In the genomic region with DNA sequence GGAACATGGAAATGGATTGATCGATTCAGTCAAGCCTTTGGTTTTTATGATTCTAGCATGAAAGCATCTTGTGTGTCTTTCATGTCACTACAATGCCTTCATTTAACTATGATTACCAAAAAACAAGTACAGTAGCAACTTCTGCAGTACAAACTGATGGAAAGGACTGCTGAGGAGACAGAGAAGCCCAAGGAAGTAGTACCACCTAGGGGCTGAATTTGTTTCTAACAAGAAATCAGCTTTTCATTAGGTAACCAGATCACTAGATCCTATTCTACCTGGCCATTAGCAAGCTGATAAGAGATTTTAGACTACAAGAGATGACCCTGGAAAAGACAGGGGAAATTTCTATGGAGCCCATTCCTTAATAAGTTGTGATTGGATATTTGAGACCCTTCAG, we compare ENCODE assay signal across 9 cellular contexts.
DNase-seq lines count a peak whose midpoint lies in the region; ATAC-seq and TF ChIP-seq lines count a peak whose summit lies in the region.
"Had no signal": no experiment of that assay in that cellular context is flagged by ENCODE, and none has a peak within 500 bp of the region (broad histone marks: within the 10 kb centered on the region; RNA-seq: fewer than 3 reads in every experiment).

No MANE protein-coding gene starts in this region.

- H3K4me2 ChIP-seq in DND-41 (ENCODE audit: insufficient read depth, low read length): no peak overlapping the region

- no peak for TF ChIP-seq POLR2A in GM18505 (IDR thresholded peaks at IDR 0.05; ENCODE audit: borderline replicate concordance, extremely low read depth, insufficient read depth, insufficient read length)

- H3K4me1 Mint-ChIP-seq in nephron: peaks cover 23% of the 10 kb centered on the region

- H3K9me3 Mint-ChIP-seq in nephron: no peaks in the 10 kb centered on the region

- no peak overlapping the region for H3K27ac Mint-ChIP-seq in nephron

- no peak overlapping the region for H3K4me3 ChIP-seq in DND-41 (ENCODE audit: low read depth in 1 of 2, low read length in 2 of 2)
- no peak overlapping the region for H3K4me3 ChIP-seq in brain microvascular endothelial cell (ENCODE audit: low read depth, low read length)

- H3K36me3 Mint-ChIP-seq in nephron (ENCODE audit: low read depth): no peaks in the 10 kb centered on the region

- no peak for DNase-seq in DND-41
- DNase-seq in brain microvascular endothelial cell: no peak
- no peak for DNase-seq in D341Med (ENCODE audit: low spot score)
- DNase-seq in activated CD4-positive, alpha-beta T cell treated with anti-CD3 and anti-CD28 coated beads, Interleukin-2, amount 50 U/mL, for 48 hours: no peak
- no peak for DNase-seq in stimulated activated CD4-positive, alpha-beta T cell treated with anti-CD3 and anti-CD28 coated beads, Interleukin-4, amount 100 ng/mL, for 4 hours
- DNase-seq: activated CD8-positive, alpha-beta memory T cell treated with anti-CD3 and anti-CD28 coated beads, Interleukin-2, amount 50 U/mL, for 48 hours had no signal

- no peak for TF ChIP-seq EP300 in Ishikawa (IDR thresholded peaks at IDR 0.05; ENCODE audit: borderline replicate concordance)

- peak; percentile 88 for TF ChIP-seq RAD21 in Ishikawa (IDR thresholded peaks at IDR 0.05; ENCODE audit: low read depth)

- no peak overlapping the region for H2AFZ ChIP-seq in DND-41 (ENCODE audit: low read depth, low read length)

- TF ChIP-seq CTCF in DND-41 (IDR thresholded peaks at IDR 0.05; ENCODE audit: borderline replicate concordance, extremely low read depth, low read length, poor library complexity, severe bottlenecking) (peak; percentile 47), brain microvascular endothelial cell (IDR thresholded peaks at IDR 0.05; ENCODE audit: low read depth, low read length, missing control alignments) (peak; percentile 54), nephron (IDR thresholded peaks at IDR 0.05; ENCODE audit: unreplicated experiment in 3 of 3) (peak; percentile 46 to 53 (median 51))

- H3K9ac ChIP-seq in DND-41 (ENCODE audit: low read depth, low read length): no peak overlapping the region

- no peaks in the 10 kb centered on the region for H3K9me3 ChIP-seq in DND-41 (ENCODE audit: insufficient read depth, low read length, severe bottlenecking)

- H3K27me3 ChIP-seq in DND-41 (ENCODE audit: insufficient read depth, low read length, poor library complexity): no peaks in the 10 kb centered on the region
- H3K27me3 ChIP-seq in brain microvascular endothelial cell (replicated peaks): no peaks in the 10 kb centered on the region

- H4K20me1 ChIP-seq in DND-41 (ENCODE audit: insufficient read depth, low read length): no peaks in the 10 kb centered on the region

- in situ Hi-C loops in brain microvascular endothelial cell (cut with HindIII; ENCODE audit: low pct_ligation_motif_present, low sequenced_read_pairs): no loop called here

- no peaks in the 10 kb centered on the region for H3K27me3 Mint-ChIP-seq in nephron (ENCODE audit: low read depth)

- no peak overlapping the region for H3K27ac ChIP-seq in DND-41 (ENCODE audit: low read length)
- H3K27ac ChIP-seq in brain microvascular endothelial cell: no peak overlapping the region

- H3K4me3 Mint-ChIP-seq in nephron: no peak overlapping the region

- no peaks in the 10 kb centered on the region for H3K36me3 ChIP-seq in DND-41 (ENCODE audit: insufficient read depth, low read length)
- no peaks in the 10 kb centered on the region for H3K36me3 ChIP-seq in brain microvascular endothelial cell (replicated peaks)

- ATAC-seq in DND-41 (ENCODE audit: insufficient read depth, low read depth): no peak
- ATAC-seq in GM18505 (IDR thresholded peaks at IDR 0.05; ENCODE audit: unreplicated experiment): no peak

- H3K4me1 ChIP-seq in DND-41 (ENCODE audit: insufficient read depth, low read length): peaks cover 19% of the 10 kb centered on the region

- H3K79me2 ChIP-seq in DND-41 (ENCODE audit: insufficient read depth, low read length): no peaks in the 10 kb centered on the region

TF ChIP-seq in Ishikawa, 13 proteins besides CTCF, POLR2A, EP300 and RAD21:
- TF ChIP-seq FOXM1 (IDR thresholded peaks at IDR 0.05; ENCODE audit: borderline replicate concordance, low read depth) (no peak), TEAD4 (IDR thresholded peaks at IDR 0.05) (no peak), CREB1 (IDR thresholded peaks at IDR 0.05; ENCODE audit: low read depth) (no peak), TCF12 (IDR thresholded peaks at IDR 0.05; ENCODE audit: low read depth) (no peak), EGR1 (IDR thresholded peaks at IDR 0.05) (no peak), TAF1 (IDR thresholded peaks at IDR 0.05; ENCODE audit: low read depth) (no peak), CEBPB (IDR thresholded peaks at IDR 0.05) (no peak), ZBTB7A (IDR thresholded peaks at IDR 0.05; ENCODE audit: low read depth) (no peak), NFIC (IDR thresholded peaks at IDR 0.05) (no peak), YY1 (IDR thresholded peaks at IDR 0.05; ENCODE audit: low read depth) (no peak)
- TF ChIP-seq, protein P1, sequence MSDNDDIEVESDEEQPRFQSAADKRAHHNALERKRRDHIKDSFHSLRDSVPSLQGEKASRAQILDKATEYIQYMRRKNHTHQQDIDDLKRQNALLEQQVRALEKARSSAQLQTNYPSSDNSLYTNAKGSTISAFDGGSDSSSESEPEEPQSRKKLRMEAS (IDR thresholded peaks at IDR 0.05): no peak
- TF ChIP-seq, protein P2, sequence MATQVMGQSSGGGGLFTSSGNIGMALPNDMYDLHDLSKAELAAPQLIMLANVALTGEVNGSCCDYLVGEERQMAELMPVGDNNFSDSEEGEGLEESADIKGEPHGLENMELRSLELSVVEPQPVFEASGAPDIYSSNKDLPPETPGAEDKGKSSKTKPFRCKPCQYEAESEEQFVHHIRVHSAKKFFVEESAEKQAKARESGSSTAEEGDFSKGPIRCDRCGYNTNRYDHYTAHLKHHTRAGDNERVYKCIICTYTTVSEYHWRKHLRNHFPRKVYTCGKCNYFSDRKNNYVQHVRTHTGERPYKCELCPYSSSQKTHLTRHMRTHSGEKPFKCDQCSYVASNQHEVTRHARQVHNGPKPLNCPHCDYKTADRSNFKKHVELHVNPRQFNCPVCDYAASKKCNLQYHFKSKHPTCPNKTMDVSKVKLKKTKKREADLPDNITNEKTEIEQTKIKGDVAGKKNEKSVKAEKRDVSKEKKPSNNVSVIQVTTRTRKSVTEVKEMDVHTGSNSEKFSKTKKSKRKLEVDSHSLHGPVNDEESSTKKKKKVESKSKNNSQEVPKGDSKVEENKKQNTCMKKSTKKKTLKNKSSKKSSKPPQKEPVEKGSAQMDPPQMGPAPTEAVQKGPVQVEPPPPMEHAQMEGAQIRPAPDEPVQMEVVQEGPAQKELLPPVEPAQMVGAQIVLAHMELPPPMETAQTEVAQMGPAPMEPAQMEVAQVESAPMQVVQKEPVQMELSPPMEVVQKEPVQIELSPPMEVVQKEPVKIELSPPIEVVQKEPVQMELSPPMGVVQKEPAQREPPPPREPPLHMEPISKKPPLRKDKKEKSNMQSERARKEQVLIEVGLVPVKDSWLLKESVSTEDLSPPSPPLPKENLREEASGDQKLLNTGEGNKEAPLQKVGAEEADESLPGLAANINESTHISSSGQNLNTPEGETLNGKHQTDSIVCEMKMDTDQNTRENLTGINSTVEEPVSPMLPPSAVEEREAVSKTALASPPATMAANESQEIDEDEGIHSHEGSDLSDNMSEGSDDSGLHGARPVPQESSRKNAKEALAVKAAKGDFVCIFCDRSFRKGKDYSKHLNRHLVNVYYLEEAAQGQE (IDR thresholded peaks at IDR 0.05; ENCODE audit: low read depth): no peak
- TF ChIP-seq, protein P3, sequence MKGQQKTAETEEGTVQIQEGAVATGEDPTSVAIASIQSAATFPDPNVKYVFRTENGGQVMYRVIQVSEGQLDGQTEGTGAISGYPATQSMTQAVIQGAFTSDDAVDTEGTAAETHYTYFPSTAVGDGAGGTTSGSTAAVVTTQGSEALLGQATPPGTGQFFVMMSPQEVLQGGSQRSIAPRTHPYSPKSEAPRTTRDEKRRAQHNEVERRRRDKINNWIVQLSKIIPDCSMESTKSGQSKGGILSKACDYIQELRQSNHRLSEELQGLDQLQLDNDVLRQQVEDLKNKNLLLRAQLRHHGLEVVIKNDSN (IDR thresholded peaks at IDR 0.05): no peak
